1 cellular context compared by ENCODE assay signal in genomic region chr15:67906382-67906781, GRCh38.
TF ChIP-seq lines count a peak whose summit lies in the region.

No MANE protein-coding gene starts in this region.

TF ChIP-seq in GM23338, 12 proteins besides CTCF, POLR2A, EP300 and RAD21 (continued from another document):
- no peak for TF ChIP-seq REST (IDR thresholded peaks at IDR 0.05; ENCODE audit: unreplicated experiment)
- no peak for TF ChIP-seq ZNF331 (CRISPR knock-in tag; IDR thresholded peaks at IDR 0.05; ENCODE audit: low read depth)
- no peak for TF ChIP-seq STAT1 (IDR thresholded peaks at IDR 0.05; ENCODE audit: unreplicated experiment)
- no peak for TF ChIP-seq EZH2 (IDR thresholded peaks at IDR 0.05; ENCODE audit: low read depth, unreplicated experiment)
- no peak for TF ChIP-seq EZH2phosphoT487 (IDR thresholded peaks at IDR 0.05; ENCODE audit: unreplicated experiment)
- TF ChIP-seq ZNF114 (CRISPR knock-in tag; IDR thresholded peaks at IDR 0.05), result no peak
- no peak for TF ChIP-seq CREB1 (CRISPR knock-in tag; IDR thresholded peaks at IDR 0.05; ENCODE audit: low read depth)
